7 cellular contexts compared by ENCODE assay signal in genomic region chr17:1713160-1713877, GRCh38. TPM values are rescaled to one million over a fixed set of nuclear protein-coding genes. Genes with fewer than 3 reads are reported as not detected.
A peak's percentile ranks its signal among the peaks of the same experiment; 100 is the strongest.
DNase-seq lines count a peak whose midpoint lies in the region; TF ChIP-seq lines count a peak whose summit lies in the region.
"Had no signal": no experiment of that assay in that cellular context is flagged by ENCODE, and none has a peak within 500 bp of the region (broad histone marks: within the 10 kb centered on the region; RNA-seq: fewer than 3 reads in every experiment).

No MANE protein-coding gene starts in this region.

- no peaks in the 10 kb centered on the region for H3K9me3 Mint-ChIP-seq in HFFc6

- 60% methylated on average over 10 of the region's 10 CpGs for WGBS in prostate gland

- peak overlapping the region; percentile 91 for H3K4me3 Mint-ChIP-seq in HFFc6

- no peak for TF ChIP-seq POLR2A in prostate gland (IDR thresholded peaks at IDR 0.05)

- H3K4me1 ChIP-seq in prostate gland (replicated peaks) = peaks cover 10% of the 10 kb centered on the region
- peaks cover 4% of the 10 kb centered on the region; the same call in 1 of the 2 replicates for H3K4me1 ChIP-seq in SJCRH30

- H3K4me3 ChIP-seq in dorsolateral prefrontal cortex (peak overlapping the region in 26 of 59 donors; percentile 70 to 99 (median 92)), prostate gland (peak overlapping the region in 1 of 2 donors; percentile 74), SJCRH30 (no peak overlapping the region)

- H3K36me3 Mint-ChIP-seq in HFFc6 (ENCODE audit: low read depth) = peaks cover 36% of the 10 kb centered on the region

- in situ Hi-C loops in GM13977 (cut with MboI; ENCODE audit: low pct_unique_long_range_greater_than_20kb, low sequenced_read_pairs, unreplicated experiment) = loop anchor here (25.0 kb wide), 1 partner anchor 324 kb away; the partner anchor contains the start of genes DPH1, OVCA2 and RTN4RL1

- TF ChIP-seq CTCF in HFFc6 (IDR thresholded peaks at IDR 0.05) = no peak
- no peak for TF ChIP-seq CTCF in dorsolateral prefrontal cortex (IDR thresholded peaks at IDR 0.05 in 54 of 56, conservative IDR thresholded peaks at IDR 0.05 in 2 of 56; ENCODE audit: low read depth in 1 of 56, partially characterized antibody in 56 of 56)
- no peak for TF ChIP-seq CTCF in prostate gland (IDR thresholded peaks at IDR 0.05)
- TF ChIP-seq CTCF in GM13977 (IDR thresholded peaks at IDR 0.05; ENCODE audit: extremely low read depth, insufficient read depth, missing control alignments) = no peak

- H3K27ac ChIP-seq in dorsolateral prefrontal cortex (peak overlapping the region in 39 of 59 donors; percentile 22 to 100 (median 97)), prostate gland (peak overlapping the region; percentile 92 to 97), SJCRH30 (no peak overlapping the region)

- DNase-seq in HFFc6 = no peak
- no peak for DNase-seq in dorsolateral prefrontal cortex
- no peak for DNase-seq in prostate gland (ENCODE audit: low spot score)
- DNase-seq in NCI-H1417 treated with DMSO at 0.1 percent for 48 hours (lab: John Stamatoyannopoulos, UW) = no peak
- DNase-seq in SJCRH30 = no peak
- DNase-seq in GM13977 (ENCODE audit: low spot score) = no peak
- DNase-seq: NCI-H187 had no signal

- H3K36me3 ChIP-seq in prostate gland (peaks cover 0 to 15% of the 10 kb centered on the region in 2 donors), SJCRH30 (no peaks in the 10 kb centered on the region)

- H3K27me3 ChIP-seq in dorsolateral prefrontal cortex = no peaks in the 10 kb centered on the region
- H3K27me3 ChIP-seq in prostate gland (replicated peaks; ENCODE audit: insufficient read depth) = no peaks in the 10 kb centered on the region
- no peaks in the 10 kb centered on the region for H3K27me3 ChIP-seq in SJCRH30

- peaks cover 48% of the 10 kb centered on the region for H3K4me1 Mint-ChIP-seq in HFFc6 (ENCODE audit: low read depth)

- peaks cover 28% of the 10 kb centered on the region for H3K27me3 Mint-ChIP-seq in HFFc6 (ENCODE audit: insufficient read depth)

- intact Hi-C loops in dorsolateral prefrontal cortex (cut with DNase I) = loop anchor here (2.0 to 10.0 kb wide), 3 partner anchors 31 to 149 kb away; partner anchors contain the start of gene PITPNA (in 1 of the 2)
- intact Hi-C loops in prostate gland (cut with DNase I) = loop anchor here (5.0 to 10.0 kb wide), 2 partner anchors 41 to 139 kb away; no protein-coding TSS in a partner anchor

- peak overlapping the region; percentile 79 for H3K27ac Mint-ChIP-seq in HFFc6

- H3K9me3 ChIP-seq in prostate gland (no peaks in the 10 kb centered on the region), SJCRH30 (replicated peaks) (no peaks in the 10 kb centered on the region)

RNA-seq across cellular contexts. Expression of gene TLCD2, which starts 3.1 kb away (rescaled TPM):
- total RNA-seq in HFFc6 (2021; fragmentation: NEBNext Ultra II Directional; extraction: Animal tissue kit (Norgen Biotek cat#: 25700)) = 1 to 10 TPM; 2.7 to 3.8 (median 3.2) TPM
- total RNA-seq in dorsolateral prefrontal cortex = 1 to 10 TPM in 88 of 120 experiments, under 1 TPM in 32; 0.41 to 3.5 (median 1.3) TPM
- 1 to 10 TPM; 2.3 TPM for total RNA-seq in prostate gland
- total RNA-seq in SJCRH30 (2014; rRNA removed; shearing (Covaris generic)) = 1.2 and 1.3 TPM in 2 replicates

RNA-seq across cellular contexts. Expression of gene WDR81, which starts 11.2 kb away (rescaled TPM):
- total RNA-seq in HFFc6 (2021; fragmentation: NEBNext Ultra II Directional; extraction: Animal tissue kit (Norgen Biotek cat#: 25700)) = 10 to 100 TPM; 12.5 to 18.1 (median 13.2) TPM
- total RNA-seq in dorsolateral prefrontal cortex (10 to 100 TPM; 12.9 to 29.4 (median 19.8) TPM), prostate gland (10 to 100 TPM; 39.2 to 72.9 TPM)
- total RNA-seq in SJCRH30 (2014; rRNA removed; shearing (Covaris generic)) = 8.7 and 10.9 TPM in 2 replicates

RNA-seq across cellular contexts. Expression of gene PRPF8, which starts 28.7 kb away (rescaled TPM):
- total RNA-seq in HFFc6 (2021; fragmentation: NEBNext Ultra II Directional; extraction: Animal tissue kit (Norgen Biotek cat#: 25700)) = 100 to 1,000 TPM; 224 to 285 (median 248) TPM
- total RNA-seq in dorsolateral prefrontal cortex = 100 to 1,000 TPM; 220 to 305 (median 265) TPM
- 100 to 1,000 TPM; 235 to 321 TPM for total RNA-seq in prostate gland
- 144 and 145 TPM in 2 replicates for total RNA-seq in SJCRH30 (2014; rRNA removed; shearing (Covaris generic))

RNA-seq across cellular contexts. Expression of gene SERPINF2, which starts 29.4 kb away (rescaled TPM):
- not detected for total RNA-seq in HFFc6 (2021; fragmentation: NEBNext Ultra II Directional; extraction: Animal tissue kit (Norgen Biotek cat#: 25700))
- total RNA-seq in dorsolateral prefrontal cortex (1 to 10 TPM in 115 of 120 experiments, under 1 TPM in 5; 0.48 to 7.8 (median 2.1) TPM), prostate gland (10 to 100 TPM; 30.4 to 56.1 TPM)
- total RNA-seq in SJCRH30 (2014; rRNA removed; shearing (Covaris generic)) = not detected in 2 replicates

RNA-seq across cellular contexts. Expression of gene SERPINF1, which starts 48.5 kb away (rescaled TPM):
- total RNA-seq in HFFc6 (2021; fragmentation: NEBNext Ultra II Directional; extraction: Animal tissue kit (Norgen Biotek cat#: 25700)) = 10 to 100 TPM; 12.0 to 46.8 (median 13.2) TPM
- 100 to 1,000 TPM in 32 of 120 experiments, 10 to 100 TPM in 88; 32.7 to 130 (median 83.9) TPM for total RNA-seq in dorsolateral prefrontal cortex
- 1,000 to 10,000 TPM in 1 of 2 donors, 100 to 1,000 TPM in 1; 119 to 2,127 TPM for total RNA-seq in prostate gland
- total RNA-seq in SJCRH30 (2014; rRNA removed; shearing (Covaris generic)) = 182 TPM in 2 replicates
